11 cellular contexts compared by ENCODE assay signal in the genomic region with DNA sequence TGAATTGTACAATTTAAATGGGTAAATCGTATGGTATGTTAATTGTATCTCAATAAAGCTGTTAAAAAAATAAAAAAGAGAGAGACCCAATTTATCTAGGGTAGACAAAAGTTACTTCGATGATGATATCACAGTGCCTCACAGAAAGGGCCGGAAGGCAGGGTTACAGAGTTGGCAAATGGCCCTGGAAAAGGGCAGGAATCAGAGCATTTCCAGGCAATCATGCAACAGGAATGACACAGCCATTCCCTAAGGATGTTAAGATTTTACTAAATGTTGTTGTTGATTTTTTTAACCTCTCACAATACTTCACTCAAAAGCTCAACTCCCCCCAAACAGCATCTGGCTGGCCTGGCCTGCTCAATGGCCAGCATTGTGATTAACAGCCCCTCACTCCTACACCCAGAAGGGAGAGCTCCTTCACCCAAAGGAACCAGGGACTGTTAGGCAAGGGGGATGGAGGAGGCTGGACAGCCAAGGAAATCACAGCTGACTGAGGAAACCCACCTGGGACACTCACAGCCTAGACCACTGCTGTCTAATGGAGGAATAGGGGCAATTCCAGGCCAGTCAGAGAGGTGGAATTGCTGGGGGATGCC. TPM values are rescaled to one million over a fixed set of nuclear protein-coding genes. Genes with fewer than 3 reads are reported as not detected.
A peak's percentile ranks its signal among the peaks of the same experiment; 100 is the strongest.
DNase-seq lines count a peak whose midpoint lies in the region; ATAC-seq and TF ChIP-seq lines count a peak whose summit lies in the region.
"Had no signal": no experiment of that assay in that cellular context is flagged by ENCODE, and none has a peak within 500 bp of the region (broad histone marks: within the 10 kb centered on the region; RNA-seq: fewer than 3 reads in every experiment).

No MANE protein-coding gene starts in this region.

- peak overlapping the region; percentile 46 for H3K27ac Mint-ChIP-seq in activated naive CD8-positive, alpha-beta T cell treated with anti-CD3 and anti-CD28 coated beads, Interleukin-2, amount 10 ng/mL, durations not matched to agents 7 days and 5 days
- H3K27ac Mint-ChIP-seq in activated naive CD8-positive, alpha-beta T cell treated with anti-CD3 and anti-CD28 coated beads, Interleukin-2, amount 50 U/mL, for 24 hours = no peak overlapping the region
- H3K27ac Mint-ChIP-seq in chondrocyte (ENCODE audit: unreplicated experiment) = peak overlapping the region; percentile 84
- H3K27ac Mint-ChIP-seq: dendritic cell treated with granulocyte-macrophage colony-stimulating factor and Interleukin-4, amounts not matched to agents 40 ng/mL and 50 ng/mL, for 4 days had no signal

- H3K9me3 Mint-ChIP-seq in activated naive CD8-positive, alpha-beta T cell treated with anti-CD3 and anti-CD28 coated beads, Interleukin-2, amount 10 ng/mL, durations not matched to agents 7 days and 5 days = no peaks in the 10 kb centered on the region
- H3K9me3 Mint-ChIP-seq in activated naive CD8-positive, alpha-beta T cell treated with anti-CD3 and anti-CD28 coated beads, Interleukin-2, amount 50 U/mL, for 24 hours = no peaks in the 10 kb centered on the region
- no peaks in the 10 kb centered on the region for H3K9me3 Mint-ChIP-seq in chondrocyte (ENCODE audit: low read depth)
- H3K9me3 Mint-ChIP-seq: dendritic cell treated with granulocyte-macrophage colony-stimulating factor and Interleukin-4, amounts not matched to agents 40 ng/mL and 50 ng/mL, for 4 days had no signal

- TF ChIP-seq CTCF in chondrocyte (IDR thresholded peaks at IDR 0.05) (no peak), right lobe of liver (IDR thresholded peaks at IDR 0.05) (no peak)

- intact Hi-C loops in right lobe of liver (cut with DNase I) = no loop called here

- POLR2A ChIA-PET in activated naive CD8-positive, alpha-beta T cell treated with anti-CD3 and anti-CD28 coated beads, Interleukin-2, amount 10 ng/mL, durations not matched to agents 7 days and 5 days (lab: Charles Lee) = no interaction called here

- H3K4me1 Mint-ChIP-seq in activated naive CD8-positive, alpha-beta T cell treated with anti-CD3 and anti-CD28 coated beads, Interleukin-2, amount 10 ng/mL, durations not matched to agents 7 days and 5 days = peaks cover 49% of the 10 kb centered on the region
- peaks cover 47% of the 10 kb centered on the region for H3K4me1 Mint-ChIP-seq in activated naive CD8-positive, alpha-beta T cell treated with anti-CD3 and anti-CD28 coated beads, Interleukin-2, amount 50 U/mL, for 24 hours
- H3K4me1 Mint-ChIP-seq in chondrocyte (ENCODE audit: low read depth) = peaks cover 23% of the 10 kb centered on the region

- peaks cover 0 to 21% (median 2%) of the 10 kb centered on the region in 4 donors for H3K4me1 ChIP-seq in right lobe of liver

- no peak for TF ChIP-seq POLR2A in right lobe of liver (IDR thresholded peaks at IDR 0.05)

- WGBS in right lobe of liver (ENCODE audit: insufficient coverage, low coverage, low lambda C conversion rate, missing lambda C conversion rate) = 48% methylated on average over 3 of the region's 3 CpGs

- no peaks in the 10 kb centered on the region for H3K27me3 Mint-ChIP-seq in activated naive CD8-positive, alpha-beta T cell treated with anti-CD3 and anti-CD28 coated beads, Interleukin-2, amount 10 ng/mL, durations not matched to agents 7 days and 5 days
- no peaks in the 10 kb centered on the region for H3K27me3 Mint-ChIP-seq in activated naive CD8-positive, alpha-beta T cell treated with anti-CD3 and anti-CD28 coated beads, Interleukin-2, amount 50 U/mL, for 24 hours
- H3K27me3 Mint-ChIP-seq in chondrocyte (ENCODE audit: low read depth) = no peaks in the 10 kb centered on the region

- H3K4me3 Mint-ChIP-seq in activated naive CD8-positive, alpha-beta T cell treated with anti-CD3 and anti-CD28 coated beads, Interleukin-2, amount 10 ng/mL, durations not matched to agents 7 days and 5 days = peak overlapping the region; percentile 35
- H3K4me3 Mint-ChIP-seq in activated naive CD8-positive, alpha-beta T cell treated with anti-CD3 and anti-CD28 coated beads, Interleukin-2, amount 50 U/mL, for 24 hours = no peak overlapping the region
- no peak overlapping the region for H3K4me3 Mint-ChIP-seq in chondrocyte (ENCODE audit: unreplicated experiment)
- H3K4me3 Mint-ChIP-seq: CD14-positive monocyte; dendritic cell treated with granulocyte-macrophage colony-stimulating factor and Interleukin-4, amounts not matched to agents 40 ng/mL and 50 ng/mL, for 4 days had no signal

- H3K4me3 ChIP-seq in right lobe of liver = no peak overlapping the region
- H3K4me3 ChIP-seq: K562 had no signal

- H3K36me3 Mint-ChIP-seq in activated naive CD8-positive, alpha-beta T cell treated with anti-CD3 and anti-CD28 coated beads, Interleukin-2, amount 10 ng/mL, durations not matched to agents 7 days and 5 days = peaks cover 48% of the 10 kb centered on the region
- peaks cover 31% of the 10 kb centered on the region for H3K36me3 Mint-ChIP-seq in activated naive CD8-positive, alpha-beta T cell treated with anti-CD3 and anti-CD28 coated beads, Interleukin-2, amount 50 U/mL, for 24 hours (ENCODE audit: low read depth)
- H3K36me3 Mint-ChIP-seq in chondrocyte (ENCODE audit: low read depth) = peaks cover 16% of the 10 kb centered on the region

- DNase-seq in activated naive CD8-positive, alpha-beta T cell treated with anti-CD3 and anti-CD28 coated beads, Interleukin-2, amount 10 ng/mL, durations not matched to agents 7 days and 5 days = no peak
- no peak for DNase-seq in activated naive CD8-positive, alpha-beta T cell treated with anti-CD3 and anti-CD28 coated beads, Interleukin-2, amount 50 U/mL, for 24 hours
- no peak for DNase-seq in chondrocyte (ENCODE audit: low spot score)
- DNase-seq in right lobe of liver = peak in 1 of 3 donors; percentile 40
- DNase-seq in ureter (ENCODE audit: low spot score) = peak; percentile 48
- DNase-seq in central memory CD4-positive, alpha-beta T cell = no peak

- no peak for ATAC-seq in activated naive CD8-positive, alpha-beta T cell treated with anti-CD3 and anti-CD28 coated beads, Interleukin-2, amount 10 ng/mL, durations not matched to agents 7 days and 5 days (ENCODE audit: low read depth)
- no peak for ATAC-seq in activated naive CD8-positive, alpha-beta T cell treated with anti-CD3 and anti-CD28 coated beads, Interleukin-2, amount 50 U/mL, for 24 hours
- ATAC-seq in right lobe of liver (peak; percentile 21 to 52 (median 26)), GM18517 (IDR thresholded peaks at IDR 0.05; ENCODE audit: unreplicated experiment) (no peak), GM21381 (IDR thresholded peaks at IDR 0.05; ENCODE audit: unreplicated experiment) (no peak)
- ATAC-seq: K562 had no signal

- H3K9me3 ChIP-seq in right lobe of liver = no peaks in the 10 kb centered on the region

- H3K27ac ChIP-seq in right lobe of liver = peak overlapping the region in 1 of 3 donors; percentile 45

- no peaks in the 10 kb centered on the region for H3K36me3 ChIP-seq in right lobe of liver

- H3K27me3 ChIP-seq in right lobe of liver = no peaks in the 10 kb centered on the region

RNA-seq across cellular contexts. Expression of a gene that starts 7.7 kb away (rescaled TPM):
- total RNA-seq in activated naive CD8-positive, alpha-beta T cell treated with anti-CD3 and anti-CD28 coated beads, Interleukin-2, amount 10 ng/mL, durations not matched to agents 7 days and 5 days = 100 to 1,000 TPM; 301 to 314 TPM
- total RNA-seq in chondrocyte (57.6 to 67.0 TPM (median 66.7 TPM) in 3 replicates), right lobe of liver (10 to 100 TPM; 24.2 to 55.5 (median 46.8) TPM), ureter (129 TPM)

Comparison
In these comparisons a context has a peak if more than half of its experiments do, and no peak if none do; other contexts are left out.
1. ATAC-seq: peak in right lobe of liver (4 of 4); none in activated naive CD8-positive, alpha-beta T cell treated with anti-CD3 and anti-CD28 coated beads, Interleukin-2, amount 10 ng/mL, durations not matched to agents 7 days and 5 days (single experiment), activated naive CD8-positive, alpha-beta T cell treated with anti-CD3 and anti-CD28 coated beads, Interleukin-2, amount 50 U/mL, for 24 hours (single experiment), GM18517 (single experiment) and GM21381 (single experiment).